In genomic region chr10:69828115-69828870, GRCh38 we compare ENCODE assay signal across 19 cellular contexts. TPM values are rescaled to one million over a fixed set of nuclear protein-coding genes. Genes with fewer than 3 reads are reported as not detected.
DNase-seq lines count a peak whose midpoint lies in the region; ATAC-seq and TF ChIP-seq lines count a peak whose summit lies in the region.
"Had no signal": no experiment of that assay in that cellular context is flagged by ENCODE, and none has a peak within 500 bp of the region (broad histone marks: within the 10 kb centered on the region; RNA-seq: fewer than 3 reads in every experiment).

No MANE protein-coding gene starts in this region.

- H3F3A ChIP-seq in MM.1S (ENCODE audit: insufficient read depth, low read length): no peaks in the 10 kb centered on the region

- H3K9me2 ChIP-seq in MM.1S (replicated peaks; ENCODE audit: insufficient read depth, low read length): no peaks in the 10 kb centered on the region

- ATAC-seq in DND-41 (ENCODE audit: insufficient read depth, low read depth) (peak; percentile 56; the same call in 1 of the 3 replicates), HG03342 (IDR thresholded peaks at IDR 0.05; ENCODE audit: unreplicated experiment) (no peak)
- ATAC-seq in stimulated activated effector memory CD8-positive, alpha-beta T cell treated with anti-CD3 and anti-CD28 coated beads, Interleukin-12 subunit alpha, Interleukin-12 subunit beta, amount 100 ng/mL, for 72 hours: no peak
- ATAC-seq: HepG2 had no signal

- no peak overlapping the region for H3K4me2 ChIP-seq in DND-41 (ENCODE audit: insufficient read depth, low read length)
- H3K4me2 ChIP-seq in MM.1S (ENCODE audit: low read depth, low read length): no peak overlapping the region
- H3K4me2 ChIP-seq: KMS-11 had no signal

- H2AFZ ChIP-seq in DND-41 (ENCODE audit: low read depth, low read length): no peak overlapping the region
- no peak overlapping the region for H2AFZ ChIP-seq in MM.1S (ENCODE audit: low read length)

- peaks cover 0 to 12% (median 8%) of the 10 kb centered on the region in 3 donors for H3K36me3 Mint-ChIP-seq in immature natural killer cell
- no peaks in the 10 kb centered on the region for H3K36me3 Mint-ChIP-seq in stimulated activated effector memory CD8-positive, alpha-beta T cell treated with anti-CD3 and anti-CD28 coated beads, Interleukin-12 subunit alpha, Interleukin-12 subunit beta, amount 100 ng/mL, for 72 hours
- peaks cover 9% of the 10 kb centered on the region for H3K36me3 Mint-ChIP-seq in endothelial cell (ENCODE audit: low read depth, unreplicated experiment)

- H3K27me3 Mint-ChIP-seq in immature natural killer cell (ENCODE audit: low read depth in 3 of 3) (peaks cover 4 to 17% (median 7%) of the 10 kb centered on the region in 3 donors), endothelial cell (ENCODE audit: unreplicated experiment) (peaks cover 16% of the 10 kb centered on the region)

- H3K27me3 ChIP-seq in DND-41 (ENCODE audit: insufficient read depth, low read length, poor library complexity) (peaks cover 35% of the 10 kb centered on the region), MM.1S (replicated peaks; ENCODE audit: insufficient read depth, low read length) (peaks cover 17% of the 10 kb centered on the region; the same call in 1 of the 2 replicates)
- H3K27me3 ChIP-seq: SJSA1 had no signal

- H3K9me3 Mint-ChIP-seq in immature natural killer cell (no peaks in the 10 kb centered on the region), endothelial cell (ENCODE audit: unreplicated experiment) (no peaks in the 10 kb centered on the region)
- H3K9me3 Mint-ChIP-seq in stimulated activated effector memory CD8-positive, alpha-beta T cell treated with anti-CD3 and anti-CD28 coated beads, Interleukin-12 subunit alpha, Interleukin-12 subunit beta, amount 100 ng/mL, for 72 hours: no peaks in the 10 kb centered on the region
- H3K9me3 Mint-ChIP-seq: CD4-positive, alpha-beta T cell; HFFc6 had no signal

- H3K27ac ChIP-seq in DND-41 (ENCODE audit: low read length) (no peak overlapping the region), MM.1S (ENCODE audit: low read length) (no peak overlapping the region)
- H3K27ac ChIP-seq: KMS-11, SJSA1 had no signal

- H3K9me3 ChIP-seq in DND-41 (ENCODE audit: insufficient read depth, low read length, severe bottlenecking): no peaks in the 10 kb centered on the region
- H3K9me3 ChIP-seq in MM.1S (replicated peaks; ENCODE audit: insufficient read depth, low read length): no peaks in the 10 kb centered on the region
- H3K9me3 ChIP-seq: SJSA1 had no signal

- DNase-seq in DND-41 (peak; percentile 22), MM.1S (peak; percentile 51), NCI-H345 treated with DMSO at 0.1 percent for 48 hours (lab: John Stamatoyannopoulos, UW; ENCODE audit: unreplicated experiment) (peak; percentile 31), immature natural killer cell (peak in 1 of 3 donors; percentile 10), endothelial cell (ENCODE audit: low spot score) (no peak), SIG-M5 treated with dmso at 0.1 percent for 504 hours (lab: John Stamatoyannopoulos, UW; ENCODE audit: unreplicated experiment) (no peak)
- DNase-seq in stimulated activated effector memory CD8-positive, alpha-beta T cell treated with anti-CD3 and anti-CD28 coated beads, Interleukin-12 subunit alpha, Interleukin-12 subunit beta, amount 100 ng/mL, for 72 hours (ENCODE audit: low spot score in 2 of 2): no peak
- DNase-seq: AML-193; CD4-positive, alpha-beta T cell; HFFc6; NCI-H1092; NCI-H2171 treated with DMSO at 0.1 percent for 48 hours; NCI-H510A; OCI-M1; SW 1271 had no signal

- peaks cover 68 to 72% of the 10 kb centered on the region in 2 donors for H3K4me1 Mint-ChIP-seq in immature natural killer cell
- H3K4me1 Mint-ChIP-seq in stimulated activated effector memory CD8-positive, alpha-beta T cell treated with anti-CD3 and anti-CD28 coated beads, Interleukin-12 subunit alpha, Interleukin-12 subunit beta, amount 100 ng/mL, for 72 hours: no peaks in the 10 kb centered on the region
- peaks cover 71% of the 10 kb centered on the region for H3K4me1 Mint-ChIP-seq in endothelial cell (ENCODE audit: unreplicated experiment)

- H3K4me1 ChIP-seq in DND-41 (ENCODE audit: insufficient read depth, low read length) (no peaks in the 10 kb centered on the region), MM.1S (ENCODE audit: low read length) (no peaks in the 10 kb centered on the region)

- H3K36me3 ChIP-seq in DND-41 (ENCODE audit: insufficient read depth, low read length): no peaks in the 10 kb centered on the region
- no peaks in the 10 kb centered on the region for H3K36me3 ChIP-seq in MM.1S (replicated peaks; ENCODE audit: insufficient read depth, low read length)

- no peaks in the 10 kb centered on the region for H3K79me2 ChIP-seq in DND-41 (ENCODE audit: insufficient read depth, low read length)
- H3K79me2 ChIP-seq in MM.1S (ENCODE audit: low read length): no peaks in the 10 kb centered on the region

- H4K20me1 ChIP-seq in DND-41 (ENCODE audit: insufficient read depth, low read length) (no peaks in the 10 kb centered on the region), MM.1S (ENCODE audit: insufficient read depth, low read length) (no peaks in the 10 kb centered on the region)

- no peak for TF ChIP-seq CTCF in DND-41 (IDR thresholded peaks at IDR 0.05; ENCODE audit: borderline replicate concordance, extremely low read depth, low read length, poor library complexity, severe bottlenecking)
- TF ChIP-seq CTCF in MM.1S (IDR thresholded peaks at IDR 0.05; ENCODE audit: low read length): no peak
- TF ChIP-seq CTCF in endothelial cell (IDR thresholded peaks at IDR 0.05; ENCODE audit: unreplicated experiment): no peak

- H3K4me3 ChIP-seq in DND-41 (ENCODE audit: low read depth in 1 of 2, low read length in 2 of 2) (no peak overlapping the region), MM.1S (ENCODE audit: low read length) (no peak overlapping the region)
- H3K4me3 ChIP-seq: SJSA1 had no signal

- H3K9ac ChIP-seq in DND-41 (ENCODE audit: low read depth, low read length) (no peak overlapping the region), MM.1S (ENCODE audit: low read length) (no peak overlapping the region)
- H3K9ac ChIP-seq: KMS-11 had no signal

- H3K4me3 Mint-ChIP-seq in immature natural killer cell: peak overlapping the region; percentile 1 to 49 (median 8)
- no peak overlapping the region for H3K4me3 Mint-ChIP-seq in stimulated activated effector memory CD8-positive, alpha-beta T cell treated with anti-CD3 and anti-CD28 coated beads, Interleukin-12 subunit alpha, Interleukin-12 subunit beta, amount 100 ng/mL, for 72 hours
- no peak overlapping the region for H3K4me3 Mint-ChIP-seq in endothelial cell (ENCODE audit: unreplicated experiment)
- H3K4me3 Mint-ChIP-seq: CD4-positive, alpha-beta T cell; HFFc6 had no signal

- H3K27ac Mint-ChIP-seq in immature natural killer cell: peak overlapping the region in 4 of 6 donors; percentile 23 to 44 (median 25)
- H3K27ac Mint-ChIP-seq in stimulated activated effector memory CD8-positive, alpha-beta T cell treated with anti-CD3 and anti-CD28 coated beads, Interleukin-12 subunit alpha, Interleukin-12 subunit beta, amount 100 ng/mL, for 72 hours: no peak overlapping the region
- H3K27ac Mint-ChIP-seq in endothelial cell (ENCODE audit: unreplicated experiment): no peak overlapping the region
- H3K27ac Mint-ChIP-seq: CD4-positive, alpha-beta T cell; HFFc6 had no signal

RNA-seq across cellular contexts. Expression of gene COL13A1, which starts 26.6 kb away (rescaled TPM):
- 1 to 10 TPM; 1.0 to 6.0 (median 1.6) TPM for polyA plus RNA-seq in immature natural killer cell
- 22.6 TPM for total RNA-seq in endothelial cell (ENCODE audit: unreplicated experiment)
- total RNA-seq: CD4-positive, alpha-beta T cell; HepG2 had no signal

Comparison
In these comparisons a context has a peak if more than half of its experiments do, and no peak if none do; other contexts are left out.
1. DNase-seq: peak in DND-41 (single experiment), MM.1S (single experiment) and NCI-H345 treated with DMSO at 0.1 percent for 48 hours (single experiment); none in stimulated activated effector memory CD8-positive, alpha-beta T cell treated with anti-CD3 and anti-CD28 coated beads, Interleukin-12 subunit alpha, Interleukin-12 subunit beta, amount 100 ng/mL, for 72 hours (0 of 2), endothelial cell (single experiment) and SIG-M5 treated with dmso at 0.1 percent for 504 hours (single experiment).
2. H3K27ac Mint-ChIP-seq: peak in immature natural killer cell (4 of 6); none in stimulated activated effector memory CD8-positive, alpha-beta T cell treated with anti-CD3 and anti-CD28 coated beads, Interleukin-12 subunit alpha, Interleukin-12 subunit beta, amount 100 ng/mL, for 72 hours (single experiment) and endothelial cell (single experiment).
3. H3K4me3 Mint-ChIP-seq: peak in immature natural killer cell (5 of 5); none in stimulated activated effector memory CD8-positive, alpha-beta T cell treated with anti-CD3 and anti-CD28 coated beads, Interleukin-12 subunit alpha, Interleukin-12 subunit beta, amount 100 ng/mL, for 72 hours (single experiment) and endothelial cell (single experiment).